In genomic region chr9:133701981-133702797, GRCh38 we compare ENCODE assay signal across 8 cellular contexts. TPM values are rescaled to one million over a fixed set of nuclear protein-coding genes. Genes with fewer than 3 reads are reported as not detected.
A peak's percentile ranks its signal among the peaks of the same experiment; 100 is the strongest.
DNase-seq lines count a peak whose midpoint lies in the region; ATAC-seq and TF ChIP-seq lines count a peak whose summit lies in the region.

No MANE protein-coding gene starts in this region.

- H3K27me3 ChIP-seq in BE2C, result no peaks in the 10 kb centered on the region
- no peaks in the 10 kb centered on the region for H3K27me3 ChIP-seq in body of pancreas
- peaks cover 0 to 5% of the 10 kb centered on the region in 2 donors for H3K27me3 ChIP-seq in muscle layer of colon (ENCODE audit: control insufficient read depth in 1 of 2, insufficient read depth in 2 of 2, low read length in 2 of 2)

- WGBS in body of pancreas, 2 donors, result 47 to 69% methylated on average over 3 to 38 of the region's 39 CpGs

- no peak overlapping the region for H3K4me3 ChIP-seq in BE2C (ENCODE audit: low read depth, low read length)
- no peak overlapping the region for H3K4me3 ChIP-seq in body of pancreas
- H3K4me3 ChIP-seq in muscle layer of colon (ENCODE audit: low read depth in 1 of 2, low read length in 2 of 2), result peak overlapping the region; percentile 59 to 61

- peaks cover 33% of the 10 kb centered on the region for H3K4me1 Mint-ChIP-seq in T-helper 17 cell

- no peak overlapping the region for H3K9ac ChIP-seq in muscle layer of colon (ENCODE audit: low read length)

- peaks cover 2% of the 10 kb centered on the region for H3K36me3 Mint-ChIP-seq in T-helper 17 cell (ENCODE audit: low read depth)

- H3K9me3 ChIP-seq in BE2C, result no peaks in the 10 kb centered on the region
- H3K9me3 ChIP-seq in T-helper 17 cell (ENCODE audit: control insufficient read depth, low read length, poor library complexity, severe bottlenecking), result no peaks in the 10 kb centered on the region
- H3K9me3 ChIP-seq in body of pancreas, result no peaks in the 10 kb centered on the region
- H3K9me3 ChIP-seq in muscle layer of colon (ENCODE audit: low read length), result no peaks in the 10 kb centered on the region

- ATAC-seq in T-helper 17 cell, result peak; percentile 81
- peak; percentile 19 for ATAC-seq in body of pancreas
- peak; percentile 86 for ATAC-seq in stimulated activated naive CD8-positive, alpha-beta T cell treated with anti-CD3 and anti-CD28 coated beads, Interleukin-15, Interleukin-2, amounts not matched to agents 100 U/mL and 50 U/mL, for 24 hours
- ATAC-seq in HG03469 (IDR thresholded peaks at IDR 0.05; ENCODE audit: unreplicated experiment), result no peak
- ATAC-seq in GM18868 (IDR thresholded peaks at IDR 0.05; ENCODE audit: unreplicated experiment), result no peak

- no peak overlapping the region for H3K27ac ChIP-seq in body of pancreas
- peak overlapping the region; percentile 50 for H3K27ac ChIP-seq in muscle layer of colon (ENCODE audit: low read depth, low read length)

- H3K27ac Mint-ChIP-seq in T-helper 17 cell, result peak overlapping the region; percentile 94

- no peak for TF ChIP-seq CTCF in BE2C (IDR thresholded peaks at IDR 0.05; ENCODE audit: low read depth, low read length)
- no peak for TF ChIP-seq CTCF in body of pancreas (IDR thresholded peaks at IDR 0.05)

- no peaks in the 10 kb centered on the region for H3K27me3 Mint-ChIP-seq in T-helper 17 cell

- no peaks in the 10 kb centered on the region for H3K36me3 ChIP-seq in BE2C
- H3K36me3 ChIP-seq in body of pancreas (replicated peaks in 1 of 2; ENCODE audit: insufficient read depth in 1 of 2, low read depth in 2 of 2), result no peaks in the 10 kb centered on the region
- no peaks in the 10 kb centered on the region for H3K36me3 ChIP-seq in muscle layer of colon (ENCODE audit: insufficient read depth, low read length)

- H3K4me1 ChIP-seq in BE2C (peaks cover 6% of the 10 kb centered on the region; the same call in 1 of the 2 replicates), body of pancreas (no peaks in the 10 kb centered on the region), muscle layer of colon (ENCODE audit: insufficient read depth, low read length) (peaks cover 10% of the 10 kb centered on the region)

- H3K4me3 Mint-ChIP-seq in T-helper 17 cell, result peak overlapping the region; percentile 87

- DNase-seq in BE2C (peak; percentile 8), T-helper 17 cell (peak; percentile 41 to 51 (median 42)), body of pancreas (peak in 2 of 4 donors; percentile 3 to 10), ecto neural progenitor cell (ENCODE audit: low spot score) (no peak)
- peak; percentile 77 for DNase-seq in stimulated activated naive CD8-positive, alpha-beta T cell treated with anti-CD3 and anti-CD28 coated beads, Interleukin-15, Interleukin-2, amounts not matched to agents 100 U/mL and 50 U/mL, for 24 hours

- intact Hi-C loops in body of pancreas (cut with DNase I), result no loop called here

- no peak for TF ChIP-seq POLR2A in body of pancreas (IDR thresholded peaks at IDR 0.05)

RNA-seq across cellular contexts. Expression of gene SARDH, which starts 36.0 kb away (rescaled TPM):
- 6.3 TPM for polyA plus RNA-seq in BE2C (2012; ENCODE audit: insufficient read depth, insufficient read length, low read depth)
- total RNA-seq in T-helper 17 cell, result 1 to 10 TPM; 2.2 to 6.8 TPM
- total RNA-seq in body of pancreas, result 10 to 100 TPM; 20.2 to 61.0 TPM

Comparison
In these comparisons a context has a peak if more than half of its experiments do, and no peak if none do; other contexts are left out.
1. H3K4me3 ChIP-seq: peak in muscle layer of colon (2 of 2); none in BE2C (single experiment) and body of pancreas (0 of 2).
2. ATAC-seq: peak in T-helper 17 cell (single experiment), body of pancreas (single experiment) and stimulated activated naive CD8-positive, alpha-beta T cell treated with anti-CD3 and anti-CD28 coated beads, Interleukin-15, Interleukin-2, amounts not matched to agents 100 U/mL and 50 U/mL, for 24 hours (single experiment); none in HG03469 (single experiment) and GM18868 (single experiment).